In genomic region chr19:17394891-17395415, GRCh38 we compare ENCODE assay signal across 7 cellular contexts. TPM values are rescaled to one million over a fixed set of nuclear protein-coding genes. Genes with fewer than 3 reads are reported as not detected.
DNase-seq lines count a peak whose midpoint lies in the region; ATAC-seq and TF ChIP-seq lines count a peak whose summit lies in the region.
"Had no signal": no experiment of that assay in that cellular context is flagged by ENCODE, and none has a peak within 500 bp of the region (broad histone marks: within the 10 kb centered on the region; RNA-seq: fewer than 3 reads in every experiment).

No MANE protein-coding gene starts in this region.

- DNase-seq in DMS114 treated with DMSO at 0.1 percent for 48 hours (lab: John Stamatoyannopoulos, UW; ENCODE audit: unreplicated experiment) (peak; percentile 46), NCI-H82 (lab: John Stamatoyannopoulos, UW) (peak; percentile 95), left lung (peak; percentile 77 to 91), NCI-H187 (lab: John Stamatoyannopoulos, UW) (no peak)
- peak; percentile 90 for DNase-seq in activated naive CD4-positive, alpha-beta T cell treated with anti-CD3 and anti-CD28 coated beads for 36 hours

- H3K27me3 ChIP-seq in left lung: peaks cover 0 to 40% of the 10 kb centered on the region in 2 donors

- peak; percentile 67 to 74 for TF ChIP-seq CTCF in left lung (IDR thresholded peaks at IDR 0.05)

- H3K27ac ChIP-seq in left lung: no peak overlapping the region

- H3K4me1 ChIP-seq in left lung: peaks cover 4 to 39% of the 10 kb centered on the region in 2 donors

- peak overlapping the region; percentile 28 for H3K27ac Mint-ChIP-seq in activated naive CD4-positive, alpha-beta T cell treated with anti-CD3 and anti-CD28 coated beads for 36 hours

- peaks cover 6% of the 10 kb centered on the region for H3K36me3 Mint-ChIP-seq in activated naive CD4-positive, alpha-beta T cell treated with anti-CD3 and anti-CD28 coated beads for 36 hours (ENCODE audit: low read depth)

- CTCF ChIA-PET in activated naive CD4-positive, alpha-beta T cell treated with anti-CD3 and anti-CD28 coated beads for 36 hours (lab: Charles Lee): interaction anchor here (0.7 to 1.9 kb wide), 6 partner anchors 9 to 1434 kb away, joined by 3 to 8 read pairs (median 4); partner anchors contain the start of genes BST2 and MVB12A

- H3K4me3 Mint-ChIP-seq in activated naive CD4-positive, alpha-beta T cell treated with anti-CD3 and anti-CD28 coated beads for 36 hours: peak overlapping the region; percentile 19

- H3K4me3 ChIP-seq in left lung: no peak overlapping the region

- H3K9me3 Mint-ChIP-seq in activated naive CD4-positive, alpha-beta T cell treated with anti-CD3 and anti-CD28 coated beads for 36 hours: no peaks in the 10 kb centered on the region

- no peaks in the 10 kb centered on the region for H3K27me3 Mint-ChIP-seq in activated naive CD4-positive, alpha-beta T cell treated with anti-CD3 and anti-CD28 coated beads for 36 hours (ENCODE audit: low read depth)

- intact Hi-C loops in activated naive CD4-positive, alpha-beta T cell treated with anti-CD3 and anti-CD28 coated beads for 36 hours (cut with micrococcal nuclease): loop anchor here (1.0 kb wide), 4 partner anchors 8 to 71 kb away; partner anchors contain the start of genes MVB12A and TMEM221
- intact Hi-C loops in left lung (cut with DNase I): loop anchor here in 1 of 2 donors (5.0 kb wide), 1 partner anchor 67 kb away; the partner anchor contains the start of gene NXNL1

- H3K4me1 Mint-ChIP-seq in activated naive CD4-positive, alpha-beta T cell treated with anti-CD3 and anti-CD28 coated beads for 36 hours (ENCODE audit: low read depth): peaks cover 20% of the 10 kb centered on the region

- H3K36me3 ChIP-seq in left lung: peaks cover 0 to 25% of the 10 kb centered on the region in 2 donors

- no peaks in the 10 kb centered on the region for H3K9me3 ChIP-seq in left lung

- ATAC-seq in left lung (peak; percentile 49), GM18511 (IDR thresholded peaks at IDR 0.05; ENCODE audit: unreplicated experiment) (no peak)

RNA-seq across cellular contexts. Expression of gene CCDC194, which starts 1.0 kb away (rescaled TPM):
- under 1 TPM; 0.83 to 0.89 TPM for total RNA-seq in activated naive CD4-positive, alpha-beta T cell treated with anti-CD3 and anti-CD28 coated beads for 36 hours
- 1 to 10 TPM in 1 of 2 donors, under 1 TPM in 1; 0.61 to 1.4 TPM for total RNA-seq in left lung

RNA-seq across cellular contexts. Expression of gene BST2, which starts 10.5 kb away (rescaled TPM):
- total RNA-seq in activated naive CD4-positive, alpha-beta T cell treated with anti-CD3 and anti-CD28 coated beads for 36 hours: 100 to 1,000 TPM; 117 to 121 TPM
- total RNA-seq in left lung: 100 to 1,000 TPM in 1 of 2 donors, 10 to 100 TPM in 1; 90.2 to 104 TPM

RNA-seq across cellular contexts. Expression of gene PLVAP, which starts 17.8 kb away (rescaled TPM):
- total RNA-seq in activated naive CD4-positive, alpha-beta T cell treated with anti-CD3 and anti-CD28 coated beads for 36 hours: not detected
- 10 to 100 TPM; 21.9 to 59.5 TPM for total RNA-seq in left lung

RNA-seq across cellular contexts. Expression of gene MVB12A, which starts 24.9 kb away (rescaled TPM):
- 10 to 100 TPM; 29.3 to 32.1 TPM for total RNA-seq in activated naive CD4-positive, alpha-beta T cell treated with anti-CD3 and anti-CD28 coated beads for 36 hours
- total RNA-seq in left lung: 10 to 100 TPM; 41.7 to 47.7 TPM

RNA-seq across cellular contexts. Expression of gene TMEM221, which starts 53.5 kb away (rescaled TPM):
- not detected for total RNA-seq in activated naive CD4-positive, alpha-beta T cell treated with anti-CD3 and anti-CD28 coated beads for 36 hours
- total RNA-seq in left lung: not detected
- total RNA-seq: T-helper 1 cell treated with Interleukin-12 subunit alpha and Interleukin-12 subunit beta and Interleukin-4 antibody, amounts not matched to agents 30 ng/mL and 1 ng/mL, for 36 hours had no signal

Comparison
In these comparisons a context has a peak if more than half of its experiments do, and no peak if none do; other contexts are left out.
1. DNase-seq: peak in DMS114 treated with DMSO at 0.1 percent for 48 hours (single experiment), NCI-H82 (single experiment), activated naive CD4-positive, alpha-beta T cell treated with anti-CD3 and anti-CD28 coated beads for 36 hours (single experiment) and left lung (2 of 2); none in NCI-H187 (0 of 2).
2. RNA of gene PLVAP, which starts 17.8 kb away (total RNA-seq): 21.9 to 59.5 TPM in left lung; not detected in activated naive CD4-positive, alpha-beta T cell treated with anti-CD3 and anti-CD28 coated beads for 36 hours; every median in the first group is over 10 times any median in the second.